ENCODE assay signal across 27 cellular contexts in genomic region chr1:6257541-6258069, GRCh38. TPM values are rescaled to one million over a fixed set of nuclear protein-coding genes. Genes with fewer than 3 reads are reported as not detected.
"Had no signal": no experiment of that assay in that cellular context is flagged by ENCODE, and none has a peak within 500 bp of the region (broad histone marks: within the 10 kb centered on the region; RNA-seq: fewer than 3 reads in every experiment).

No MANE protein-coding gene starts in this region.

- H3K4me3 ChIP-seq: heart left ventricle, neural progenitor cell, prostate gland, skin epidermis, transverse colon had no signal

- ATAC-seq: activated CD4-positive, alpha-beta T cell treated with anti-CD3 and anti-CD28 coated beads for 36 hours; heart left ventricle; left cardiac atrium; right cardiac atrium; stimulated activated memory B cell treated with anti-CD40 and anti-IgM and Interleukin-4, amounts not matched to agents 10 μg/mL and 1 μg/mL and 100 μg/mL, for 72 hours had no signal

- H3K4me2 ChIP-seq: neural progenitor cell had no signal

- H3K4me1 Mint-ChIP-seq: activated naive CD8-positive, alpha-beta T cell treated with anti-CD3 and anti-CD28 coated beads for 36 hours had no signal

- H3K36me3 ChIP-seq: neural progenitor cell, prostate gland, transverse colon had no signal

- H3K9me3 Mint-ChIP-seq: activated B cell treated with CpG ODN at 0.5 μM for 24 hours; activated naive CD8-positive, alpha-beta T cell treated with anti-CD3 and anti-CD28 coated beads for 36 hours; activated T-cell treated with anti-CD3 and anti-CD28 coated beads, Interleukin-2, amount 50 U/mL, for 24 hours; memory B cell; neural progenitor cell; stimulated activated memory B cell treated with anti-CD40 and anti-IgM and Interleukin-4, amounts not matched to agents 10 μg/mL and 1 μg/mL and 100 μg/mL, for 72 hours; T-helper 1 cell treated with Interleukin-12 subunit alpha and Interleukin-12 subunit beta and Interleukin-4 antibody, amounts not matched to agents 30 μg/mL and 1 μg/mL, for 36 hours had no signal

- H3K27ac Mint-ChIP-seq: activated B cell treated with CpG ODN at 0.5 μM for 24 hours; activated CD4-positive, alpha-beta T cell treated with anti-CD3 and anti-CD28 coated beads for 36 hours; activated naive CD8-positive, alpha-beta T cell treated with anti-CD3 and anti-CD28 coated beads for 36 hours; activated T-cell treated with anti-CD3 and anti-CD28 coated beads, Interleukin-2, amount 50 U/mL, for 24 hours; memory B cell; neural progenitor cell; stimulated activated memory B cell treated with anti-CD40 and anti-IgM and Interleukin-4, amounts not matched to agents 10 μg/mL and 1 μg/mL and 100 μg/mL, for 72 hours; T-helper 1 cell treated with Interleukin-12 subunit alpha and Interleukin-12 subunit beta and Interleukin-4 antibody, amounts not matched to agents 30 μg/mL and 1 μg/mL, for 36 hours had no signal

- H2AFZ ChIP-seq: neural progenitor cell had no signal

- DNase-seq: activated B cell treated with CpG ODN at 0.5 μM for 24 hours; activated CD4-positive, alpha-beta T cell treated with anti-CD3 and anti-CD28 coated beads for 36 hours; activated CD4-positive, alpha-beta T cell treated with anti-CD3 and anti-CD28 coated beads, Interleukin-2, amount 50 U/mL, for 4 hours; activated CD8-positive, alpha-beta memory T cell treated with anti-CD3 and anti-CD28 coated beads for 24 hours; activated CD8-positive, alpha-beta memory T cell treated with anti-CD3 and anti-CD28 coated beads, Interleukin-2, amount 50 U/mL, for 4 hours; activated naive CD4-positive, alpha-beta T cell treated with Interleukin-2 at 50 U/mL for 16 hours; activated naive CD8-positive, alpha-beta T cell treated with anti-CD3 and anti-CD28 coated beads for 36 hours; activated T-cell treated with anti-CD3 and anti-CD28 coated beads, Interleukin-2, amount 50 U/mL, for 24 hours; central memory CD4-positive, alpha-beta T cell; effector memory CD4-positive, alpha-beta T cell; heart left ventricle; left cardiac atrium; stimulated activated CD4-positive, alpha-beta T cell treated with anti-CD3 and anti-CD28 coated beads, Interleukin-2, amount 100 ng/mL, for 24 hours; transverse colon had no signal

- H3K4me3 Mint-ChIP-seq: activated B cell treated with CpG ODN at 0.5 μM for 24 hours; activated CD4-positive, alpha-beta T cell treated with anti-CD3 and anti-CD28 coated beads for 36 hours; activated naive CD8-positive, alpha-beta T cell treated with anti-CD3 and anti-CD28 coated beads for 36 hours; activated T-cell treated with anti-CD3 and anti-CD28 coated beads, Interleukin-2, amount 50 U/mL, for 24 hours; memory B cell; neural progenitor cell; stimulated activated memory B cell treated with anti-CD40 and anti-IgM and Interleukin-4, amounts not matched to agents 10 μg/mL and 1 μg/mL and 100 μg/mL, for 72 hours; T-helper 1 cell treated with Interleukin-12 subunit alpha and Interleukin-12 subunit beta and Interleukin-4 antibody, amounts not matched to agents 30 μg/mL and 1 μg/mL, for 36 hours had no signal

- H3K27ac ChIP-seq: heart left ventricle, neural progenitor cell, prostate gland, transverse colon had no signal

- H3K9ac ChIP-seq: neural progenitor cell had no signal

- H3K36me3 Mint-ChIP-seq: activated naive CD8-positive, alpha-beta T cell treated with anti-CD3 and anti-CD28 coated beads for 36 hours; memory B cell; stimulated activated memory B cell treated with anti-CD40 and anti-IgM and Interleukin-4, amounts not matched to agents 10 μg/mL and 1 μg/mL and 100 μg/mL, for 72 hours had no signal

- H3K9me3 ChIP-seq: heart left ventricle, prostate gland, transverse colon had no signal

RNA-seq across cellular contexts. Expression of gene HES3, which starts 13.6 kb away (rescaled TPM):
- total RNA-seq: activated B cell treated with CpG ODN at 0.5 μM for 24 hours; activated CD4-positive, alpha-beta T cell treated with anti-CD3 and anti-CD28 coated beads for 36 hours; activated naive CD8-positive, alpha-beta T cell treated with anti-CD3 and anti-CD28 coated beads for 36 hours; astrocyte; dermis microvascular lymphatic vessel endothelial cell; esophagus mucosa; heart left ventricle; left cardiac atrium; lower leg skin; osteocyte; prostate gland; right cardiac atrium; temporal lobe; transverse colon had no signal
- polyA plus RNA-seq: heart left ventricle, right cardiac atrium had no signal
